ENCODE assay signal across 11 cellular contexts in the genomic region with DNA sequence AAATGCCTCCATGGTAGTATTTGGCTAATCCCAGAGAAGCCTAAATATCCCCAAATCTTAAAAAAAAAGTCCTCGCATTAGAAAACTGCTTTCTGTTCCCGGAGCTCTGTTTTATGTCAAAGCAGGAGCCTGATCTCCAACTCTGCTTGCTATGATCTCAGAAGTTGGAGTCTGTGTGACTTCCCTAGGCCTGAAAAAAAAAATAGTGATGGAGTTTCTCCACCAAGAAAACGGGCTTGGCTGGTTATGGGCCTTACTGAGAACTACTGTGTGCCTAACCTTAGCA.
"Had no signal": no experiment of that assay in that cellular context is flagged by ENCODE, and none has a peak within 500 bp of the region (broad histone marks: within the 10 kb centered on the region; RNA-seq: fewer than 3 reads in every experiment).

No MANE protein-coding gene starts in this region.

- H3K9me3 ChIP-seq: prostate gland, right lobe of liver, thyroid gland had no signal

- H3K36me3 ChIP-seq: prostate gland, right lobe of liver, thyroid gland had no signal

- ATAC-seq: activated T-cell treated with anti-CD3 and anti-CD28 coated beads, Interleukin-2, amount 50 U/mL, for 72 hours; effector memory CD8-positive, alpha-beta T cell had no signal

- H3K27ac ChIP-seq: breast epithelium, prostate gland, right lobe of liver, thyroid gland had no signal

- DNase-seq: activated gamma-delta T cell; anterior cingulate cortex; effector memory CD8-positive, alpha-beta T cell; hippocampal formation; occipital lobe; right lobe of liver; thyroid gland had no signal

- H3K4me3 ChIP-seq: breast epithelium, prostate gland, right lobe of liver, stomach, thyroid gland had no signal

- H3K4me1 ChIP-seq: breast epithelium, prostate gland, right lobe of liver had no signal

- H3K27me3 ChIP-seq: breast epithelium, right lobe of liver, stomach, thyroid gland had no signal
